26 cellular contexts compared by ENCODE assay signal in the genomic region with DNA sequence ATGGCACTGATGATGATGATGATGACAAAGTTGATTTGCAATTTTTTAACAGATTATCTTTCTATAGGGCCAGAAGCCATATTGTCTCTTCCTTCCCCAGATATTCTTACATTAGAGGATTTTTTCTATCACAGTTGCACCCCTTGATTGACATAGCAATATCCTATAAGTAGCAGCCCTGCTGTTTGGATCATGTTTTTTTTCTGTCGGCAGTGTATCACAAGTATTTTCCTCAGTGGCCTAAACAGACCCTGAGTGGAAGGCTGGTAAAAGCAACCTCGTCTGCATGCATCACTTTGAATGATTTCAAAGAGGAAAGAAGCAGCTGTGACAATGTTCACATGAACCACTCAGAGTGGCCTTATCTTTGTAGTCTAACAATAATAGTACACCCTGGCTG. TPM values are rescaled to one million over a fixed set of nuclear protein-coding genes. Genes with fewer than 3 reads are reported as not detected.
"Had no signal": no experiment of that assay in that cellular context is flagged by ENCODE, and none has a peak within 500 bp of the region (broad histone marks: within the 10 kb centered on the region; RNA-seq: fewer than 3 reads in every experiment).

No MANE protein-coding gene starts in this region.

- H2AFZ ChIP-seq: hepatocyte had no signal

- H3K4me3 ChIP-seq: heart right ventricle, hepatocyte, left ventricle myocardium inferior, lung, mucosa of descending colon, pancreas, prostate gland, skin epidermis, spleen, tibial nerve, uterus had no signal

- ATAC-seq: heart right ventricle; mucosa of descending colon; naive thymus-derived CD4-positive, alpha-beta T cell; natural killer cell treated with Interleukin-12 subunit alpha and Interleukin-12 subunit beta and Interleukin-15 and Interleukin-18, amount 100 ng/mL, for 72 hours; pancreas; right cardiac atrium; sciatic nerve; stimulated activated effector memory CD8-positive, alpha-beta T cell treated with anti-CD3 and anti-CD28 coated beads, Interleukin-12 subunit alpha, Interleukin-12 subunit beta, amount 100 ng/mL, for 72 hours; stimulated activated naive CD8-positive, alpha-beta T cell treated with anti-CD3 and anti-CD28 coated beads, Interleukin-15, amount 100 ng/mL, for 72 hours had no signal

- H3K9me3 ChIP-seq: heart right ventricle, left ventricle myocardium inferior, mucosa of descending colon, pancreas, prostate gland, spleen, tibial nerve, uterus had no signal

- H3K9me3 Mint-ChIP-seq: natural killer cell treated with Interleukin-12 subunit alpha and Interleukin-12 subunit beta and Interleukin-15 and Interleukin-18, amount 100 ng/mL, for 72 hours; stimulated activated naive CD8-positive, alpha-beta T cell treated with anti-CD3 and anti-CD28 coated beads, Interleukin-15, amount 100 ng/mL, for 72 hours; type B pancreatic cell had no signal

- H3K27ac Mint-ChIP-seq: naive thymus-derived CD4-positive, alpha-beta T cell; natural killer cell treated with Interleukin-12 subunit alpha and Interleukin-12 subunit beta and Interleukin-15 and Interleukin-18, amount 100 ng/mL, for 72 hours; stimulated activated effector memory CD8-positive, alpha-beta T cell treated with anti-CD3 and anti-CD28 coated beads, Interleukin-12 subunit alpha, Interleukin-12 subunit beta, amount 100 ng/mL, for 72 hours; stimulated activated naive CD8-positive, alpha-beta T cell treated with anti-CD3 and anti-CD28 coated beads, Interleukin-15, amount 100 ng/mL, for 72 hours; type B pancreatic cell had no signal

- H3K36me3 ChIP-seq: heart right ventricle, left ventricle myocardium inferior, pancreas, prostate gland, spleen, tibial nerve, uterus had no signal

- H3K36me3 Mint-ChIP-seq: naive thymus-derived CD4-positive, alpha-beta T cell; natural killer cell treated with Interleukin-12 subunit alpha and Interleukin-12 subunit beta and Interleukin-15 and Interleukin-18, amount 100 ng/mL, for 72 hours; stimulated activated effector memory CD8-positive, alpha-beta T cell treated with anti-CD3 and anti-CD28 coated beads, Interleukin-12 subunit alpha, Interleukin-12 subunit beta, amount 100 ng/mL, for 72 hours; type B pancreatic cell had no signal

- H3K27me3 ChIP-seq: heart right ventricle, hepatocyte, pancreas, spleen, tibial nerve, uterus had no signal

- DNase-seq: heart right ventricle; islet precursor cell; left ventricle myocardium inferior; mesendoderm; midbrain; mucosa of descending colon; naive thymus-derived CD4-positive, alpha-beta T cell; pancreas; posterior cingulate gyrus; retina; right cardiac atrium; spleen; stimulated activated CD4-positive, alpha-beta T cell treated with anti-CD3 and anti-CD28 coated beads, Interleukin-4, amount 100 ng/mL, for 24 hours; stimulated activated naive CD4-positive, alpha-beta T cell; stimulated activated naive CD8-positive, alpha-beta T cell treated with anti-CD3 and anti-CD28 coated beads, Interleukin-15, amount 100 ng/mL, for 72 hours; substantia nigra; uterus had no signal

- H3K27ac ChIP-seq: heart right ventricle, hepatocyte, left ventricle myocardium inferior, pancreas, prostate gland, skin epidermis, spleen, tibial nerve, uterus had no signal

- H3K4me1 ChIP-seq: pancreas, prostate gland, uterus had no signal

- H3K27me3 Mint-ChIP-seq: naive thymus-derived CD4-positive, alpha-beta T cell; natural killer cell treated with Interleukin-12 subunit alpha and Interleukin-12 subunit beta and Interleukin-15 and Interleukin-18, amount 100 ng/mL, for 72 hours; stimulated activated naive CD8-positive, alpha-beta T cell treated with anti-CD3 and anti-CD28 coated beads, Interleukin-15, amount 100 ng/mL, for 72 hours; type B pancreatic cell had no signal

- H3K4me1 Mint-ChIP-seq: naive thymus-derived CD4-positive, alpha-beta T cell; stimulated activated effector memory CD8-positive, alpha-beta T cell treated with anti-CD3 and anti-CD28 coated beads, Interleukin-12 subunit alpha, Interleukin-12 subunit beta, amount 100 ng/mL, for 72 hours; stimulated activated naive CD8-positive, alpha-beta T cell treated with anti-CD3 and anti-CD28 coated beads, Interleukin-15, amount 100 ng/mL, for 72 hours had no signal

- H3K4me3 Mint-ChIP-seq: naive thymus-derived CD4-positive, alpha-beta T cell; natural killer cell treated with Interleukin-12 subunit alpha and Interleukin-12 subunit beta and Interleukin-15 and Interleukin-18, amount 100 ng/mL, for 72 hours; stimulated activated effector memory CD8-positive, alpha-beta T cell treated with anti-CD3 and anti-CD28 coated beads, Interleukin-12 subunit alpha, Interleukin-12 subunit beta, amount 100 ng/mL, for 72 hours; stimulated activated naive CD8-positive, alpha-beta T cell treated with anti-CD3 and anti-CD28 coated beads, Interleukin-15, amount 100 ng/mL, for 72 hours; type B pancreatic cell had no signal

- H3K4me2 ChIP-seq: hepatocyte had no signal

RNA-seq across cellular contexts. Expression of a gene that starts 41.0 kb away (rescaled TPM):
- polyA plus RNA-seq: naive thymus-derived CD4-positive, alpha-beta T cell had no signal
